Comparison of ENCODE assay signal across 28 cellular contexts in genomic region chr9:34227445-34227844, GRCh38. TPM values are rescaled to one million over a fixed set of nuclear protein-coding genes. Genes with fewer than 3 reads are reported as not detected.
DNase-seq lines count a peak whose midpoint lies in the region; ATAC-seq, FAIRE-seq and TF ChIP-seq lines count a peak whose summit lies in the region.
"Had no signal": no experiment of that assay in that cellular context is flagged by ENCODE, and none has a peak within 500 bp of the region (broad histone marks: within the 10 kb centered on the region; RNA-seq: fewer than 3 reads in every experiment).

No MANE protein-coding gene starts in this region.

- H2BK15ac ChIP-seq in neuronal stem cell (ENCODE audit: low read length), result no peak overlapping the region

- H3K14ac ChIP-seq in neuronal stem cell (ENCODE audit: low read length), result no peak overlapping the region

- no peak overlapping the region for H2AFZ ChIP-seq in GM23248
- no peak overlapping the region for H2AFZ ChIP-seq in astrocyte (ENCODE audit: low read depth, low read length)
- no peak overlapping the region for H2AFZ ChIP-seq in neuronal stem cell (ENCODE audit: low read length)
- H2AFZ ChIP-seq in hepatocyte, result no peak overlapping the region

- H3K27ac ChIP-seq in GM23248 (peak overlapping the region; percentile 67), astrocyte (ENCODE audit: low read depth, low read length) (no peak overlapping the region), neuronal stem cell (replicated peaks; ENCODE audit: low read length) (no peak overlapping the region), hepatocyte (no peak overlapping the region)
- H3K27ac ChIP-seq: epithelial cell of prostate, foreskin keratinocyte, heart left ventricle, HL-60, prostate gland, upper lobe of right lung had no signal

- H3K9me3 ChIP-seq in GM23248 (ENCODE audit: low read depth) (no peaks in the 10 kb centered on the region), astrocyte (ENCODE audit: insufficient read depth, low read depth, low read length) (no peaks in the 10 kb centered on the region), neuronal stem cell (replicated peaks in 1 of 2; ENCODE audit: control insufficient read depth in 2 of 2, insufficient read depth in 1 of 2, low read depth in 1 of 2, low read length in 2 of 2) (no peaks in the 10 kb centered on the region), hepatocyte (ENCODE audit: low read depth) (no peaks in the 10 kb centered on the region)
- H3K9me3 ChIP-seq: HAP-1, heart left ventricle, prostate gland, upper lobe of right lung had no signal

- H4K91ac ChIP-seq in neuronal stem cell (ENCODE audit: low read depth, low read length, poor library complexity), result no peak overlapping the region

- ATAC-seq in HG02678 (IDR thresholded peaks at IDR 0.05; ENCODE audit: unreplicated experiment) (no peak), GM18498 (IDR thresholded peaks at IDR 0.05; ENCODE audit: unreplicated experiment) (no peak)
- ATAC-seq: activated CD8-positive, alpha-beta T cell treated with anti-CD3 and anti-CD28 coated beads, Interleukin-2, amount 10 ng/mL, durations not matched to agents 7 days and 5 days; CD8-positive, alpha-beta T cell; foreskin keratinocyte; heart left ventricle; sciatic nerve; SK-N-SH treated with all-trans-retinoic acid at 6 μM for 48 hours; stimulated activated memory B cell treated with anti-CD40 and anti-IgM and Interleukin-4, amounts not matched to agents 10 μg/mL and 1 μg/mL and 100 μg/mL, for 72 hours; upper lobe of right lung had no signal

- H3K27ac Mint-ChIP-seq in astrocyte (ENCODE audit: unreplicated experiment), result no peak overlapping the region
- H3K27ac Mint-ChIP-seq: activated CD8-positive, alpha-beta T cell treated with anti-CD3 and anti-CD28 coated beads, Interleukin-2, amount 10 ng/mL, durations not matched to agents 7 days and 5 days; CD8-positive, alpha-beta T cell; stimulated activated memory B cell treated with anti-CD40 and anti-IgM and Interleukin-4, amounts not matched to agents 10 μg/mL and 1 μg/mL and 100 μg/mL, for 72 hours had no signal

- H3K27me3 ChIP-seq in GM23248 (replicated peaks; ENCODE audit: insufficient read depth), result no peaks in the 10 kb centered on the region
- no peaks in the 10 kb centered on the region for H3K27me3 ChIP-seq in astrocyte (ENCODE audit: insufficient read depth, low read length)
- H3K27me3 ChIP-seq in neuronal stem cell (ENCODE audit: control insufficient read depth in 3 of 3, insufficient read depth in 3 of 3, low read depth in 1 of 3, low read length in 3 of 3), result no peaks in the 10 kb centered on the region
- no peaks in the 10 kb centered on the region for H3K27me3 ChIP-seq in hepatocyte
- H3K27me3 ChIP-seq: foreskin keratinocyte, heart left ventricle, upper lobe of right lung had no signal

- no peak overlapping the region for H3K4me3 Mint-ChIP-seq in astrocyte (ENCODE audit: unreplicated experiment)
- H3K4me3 Mint-ChIP-seq: activated CD8-positive, alpha-beta T cell treated with anti-CD3 and anti-CD28 coated beads, Interleukin-2, amount 10 ng/mL, durations not matched to agents 7 days and 5 days; activated naive CD8-positive, alpha-beta T cell; CD8-positive, alpha-beta T cell; stimulated activated memory B cell treated with anti-CD40 and anti-IgM and Interleukin-4, amounts not matched to agents 10 μg/mL and 1 μg/mL and 100 μg/mL, for 72 hours had no signal

- no peak overlapping the region for H2AK5ac ChIP-seq in neuronal stem cell (ENCODE audit: low read depth, low read length)

- no peaks in the 10 kb centered on the region for H3K9me3 Mint-ChIP-seq in astrocyte (ENCODE audit: unreplicated experiment)
- H3K9me3 Mint-ChIP-seq: CD8-positive, alpha-beta T cell; stimulated activated memory B cell treated with anti-CD40 and anti-IgM and Interleukin-4, amounts not matched to agents 10 μg/mL and 1 μg/mL and 100 μg/mL, for 72 hours had no signal

- H2BK12ac ChIP-seq in neuronal stem cell (ENCODE audit: low read length), result no peak overlapping the region

- H3K4me1 ChIP-seq in GM23248 (ENCODE audit: insufficient read depth) (peaks cover 46% of the 10 kb centered on the region), astrocyte (ENCODE audit: insufficient read depth, low read length) (peaks cover 2% of the 10 kb centered on the region), neuronal stem cell (ENCODE audit: control insufficient read depth in 2 of 2, insufficient read depth in 1 of 2, low read depth in 1 of 2, low read length in 2 of 2) (no peaks in the 10 kb centered on the region), hepatocyte (ENCODE audit: insufficient read depth) (no peaks in the 10 kb centered on the region)
- H3K4me1 ChIP-seq: prostate gland, upper lobe of right lung had no signal

- peak; percentile 88 for DNase-seq in GM23248
- peak; percentile 90 for DNase-seq in astrocyte (ENCODE audit: low read depth)
- DNase-seq in hepatic stellate cell (ENCODE audit: low spot score), result peak; percentile 27
- no peak for DNase-seq in neuronal stem cell (ENCODE audit: low spot score)
- no peak for DNase-seq in hepatocyte (ENCODE audit: low spot score)
- DNase-seq: activated CD8-positive, alpha-beta T cell treated with anti-CD3 and anti-CD28 coated beads, Interleukin-2, amount 10 ng/mL, durations not matched to agents 7 days and 5 days; activated effector memory CD4-positive, alpha-beta T cell treated with Interleukin-2 at 50 U/mL for 16 hours; AML-193; CD8-positive, alpha-beta T cell; effector CD4-positive, alpha-beta T cell; foreskin keratinocyte; heart left ventricle; Karpas-422; NCI-H146; stimulated activated CD4-positive, alpha-beta T cell treated with anti-CD3 and anti-CD28 coated beads, Interleukin-4, amount 100 ng/mL, for 4 hours; upper lobe of right lung had no signal

- H3K4me2 ChIP-seq in GM23248 (ENCODE audit: unreplicated experiment) (peak overlapping the region; percentile 40), astrocyte (ENCODE audit: low read length) (no peak overlapping the region), neuronal stem cell (ENCODE audit: insufficient read depth, low read length, poor library complexity, severe bottlenecking) (no peak overlapping the region), hepatocyte (no peak overlapping the region)

- H3F3A ChIP-seq in GM23248 (ENCODE audit: insufficient read depth), result peaks cover 41% of the 10 kb centered on the region

- H4K8ac ChIP-seq in neuronal stem cell (ENCODE audit: low read depth, low read length), result no peak overlapping the region

- no peak overlapping the region for H3K4me3 ChIP-seq in GM23248
- H3K4me3 ChIP-seq in astrocyte (ENCODE audit: insufficient read depth, low read depth, low read length), result no peak overlapping the region
- H3K4me3 ChIP-seq in neuronal stem cell (ENCODE audit: low read length in 2 of 2), result no peak overlapping the region
- H3K4me3 ChIP-seq in hepatocyte, result no peak overlapping the region
- H3K4me3 ChIP-seq: HAP-1, heart left ventricle, lung, prostate gland, upper lobe of right lung had no signal

- H3K9me2 ChIP-seq in GM23248 (ENCODE audit: insufficient read depth) (no peaks in the 10 kb centered on the region), hepatocyte (replicated peaks; ENCODE audit: insufficient read depth) (no peaks in the 10 kb centered on the region)

- H2BK5ac ChIP-seq in neuronal stem cell (ENCODE audit: low read length), result no peak overlapping the region

- whole genome bisulfite sequencing in GM23248 (ENCODE audit: low coverage in 1 of 2, low lambda C conversion rate in 2 of 2, missing lambda C conversion rate in 2 of 2), 2 experiments, result 28 to 36% methylated on average over 2 of the region's 2 CpGs
- WGBS in neuronal stem cell (ENCODE audit: extremely low coverage in 2 of 2, insufficient read length in 2 of 2, insufficient replicate concordance in 1 of 2), 2 donors, result no CpG with 5 or more reads among the region's 2 CpGs
- WGBS in hepatocyte (ENCODE audit: low lambda C conversion rate, missing lambda C conversion rate), result 83% methylated on average over 2 of the region's 2 CpGs

- H3K36me3 ChIP-seq in GM23248 (ENCODE audit: low read depth) (no peaks in the 10 kb centered on the region), astrocyte (ENCODE audit: insufficient read depth, low read length) (peaks cover 2% of the 10 kb centered on the region), neuronal stem cell (replicated peaks in 1 of 2; ENCODE audit: control insufficient read depth in 2 of 2, insufficient read depth in 2 of 2, low read length in 2 of 2) (peaks cover 0 to 20% of the 10 kb centered on the region in 2 donors), hepatocyte (replicated peaks; ENCODE audit: insufficient read depth, low read depth) (no peaks in the 10 kb centered on the region)
- H3K36me3 ChIP-seq: HAP-1, prostate gland, upper lobe of right lung had no signal

- H3K4ac ChIP-seq in neuronal stem cell (ENCODE audit: low read length), result no peak overlapping the region

- no peak overlapping the region for H3K23ac ChIP-seq in neuronal stem cell (ENCODE audit: low read depth, low read length, poor library complexity)

- H3K4me1 Mint-ChIP-seq in astrocyte (ENCODE audit: low read depth, unreplicated experiment), result peaks cover 16% of the 10 kb centered on the region

- TF ChIP-seq CTCF in astrocyte (IDR thresholded peaks at IDR 0.05; ENCODE audit: insufficient read depth, low read depth, low read length) (no peak), hepatocyte (IDR thresholded peaks at IDR 0.05; ENCODE audit: poor library complexity) (no peak)

- in situ Hi-C loops in GM23248 (cut with MboI), result loop anchor here (25.0 kb wide), 1 partner anchor 115 kb away; no protein-coding TSS in a partner anchor

- H3K36me3 Mint-ChIP-seq in astrocyte (ENCODE audit: low read depth, unreplicated experiment), result peaks cover 4% of the 10 kb centered on the region

- H2BK120ac ChIP-seq in neuronal stem cell (ENCODE audit: low read depth, low read length), result no peak overlapping the region

- H3K79me1 ChIP-seq in neuronal stem cell (ENCODE audit: low read depth, low read length), result peaks cover 2% of the 10 kb centered on the region

- H3K9ac ChIP-seq in GM23248 (0 out of 2 replicates have a peak overlapping the region, but pooled peaks have one; percentile 17), astrocyte (ENCODE audit: low read length) (no peak overlapping the region), neuronal stem cell (ENCODE audit: low read depth, low read length, poor library complexity) (no peak overlapping the region)

- no peaks in the 10 kb centered on the region for H3K27me3 Mint-ChIP-seq in astrocyte (ENCODE audit: low read depth, unreplicated experiment)
- H3K27me3 Mint-ChIP-seq: activated naive CD8-positive, alpha-beta T cell; stimulated activated memory B cell treated with anti-CD40 and anti-IgM and Interleukin-4, amounts not matched to agents 10 μg/mL and 1 μg/mL and 100 μg/mL, for 72 hours had no signal

- H4K20me1 ChIP-seq in GM23248 (ENCODE audit: insufficient read depth), result no peaks in the 10 kb centered on the region; the same call in 1 of the 2 replicates
- H4K20me1 ChIP-seq in astrocyte (ENCODE audit: insufficient read depth, low read length), result peaks cover 43% of the 10 kb centered on the region
- H4K20me1 ChIP-seq in hepatocyte (ENCODE audit: insufficient read depth, poor library complexity, severe bottlenecking), result peaks cover 22% of the 10 kb centered on the region

- no peak overlapping the region for H3K18ac ChIP-seq in neuronal stem cell (ENCODE audit: low read length)

- no peak for FAIRE-seq in astrocyte (lab: Jason Lieb, UNC)
- FAIRE-seq: GM19239 had no signal

- peaks cover 89% of the 10 kb centered on the region for H3K79me2 ChIP-seq in GM23248 (ENCODE audit: insufficient read depth)
- peaks cover 65% of the 10 kb centered on the region for H3K79me2 ChIP-seq in astrocyte (ENCODE audit: insufficient read depth, low read length)
- peaks cover 83% of the 10 kb centered on the region for H3K79me2 ChIP-seq in hepatocyte

RNA-seq across cellular contexts. Expression of gene UBAP1, which starts 48.6 kb away (rescaled TPM):
- 18.3 and 26.8 TPM in 2 replicates for total RNA-seq in GM23248 (2014; rRNA removed; shearing (Covaris generic))
- 50.1 and 52.2 TPM in 2 replicates for polyA plus RNA-seq in GM23248 (2016; fragmentation: Nextera tagmentation; extraction: Ambion mirVana)
- 52.0 and 60.8 TPM in 2 replicates for total RNA-seq in astrocyte
- polyA plus RNA-seq in neuronal stem cell (2013, experiment 1 of 2), result 21.8 TPM
- polyA plus RNA-seq in neuronal stem cell (2013, experiment 2 of 2), result 22.0 TPM
- 38.0 and 49.6 TPM in 2 replicates for total RNA-seq in hepatocyte
- polyA plus RNA-seq in hepatocyte, result 43.2 and 49.7 TPM in 2 replicates

Comparison
In these comparisons a context has a peak if more than half of its experiments do, and no peak if none do; other contexts are left out.
1. DNase-seq: peak in GM23248 (single experiment), astrocyte (single experiment) and hepatic stellate cell (single experiment); none in neuronal stem cell (single experiment) and hepatocyte (single experiment).